ENCODE assay signal across 8 cellular contexts in the genomic region with DNA sequence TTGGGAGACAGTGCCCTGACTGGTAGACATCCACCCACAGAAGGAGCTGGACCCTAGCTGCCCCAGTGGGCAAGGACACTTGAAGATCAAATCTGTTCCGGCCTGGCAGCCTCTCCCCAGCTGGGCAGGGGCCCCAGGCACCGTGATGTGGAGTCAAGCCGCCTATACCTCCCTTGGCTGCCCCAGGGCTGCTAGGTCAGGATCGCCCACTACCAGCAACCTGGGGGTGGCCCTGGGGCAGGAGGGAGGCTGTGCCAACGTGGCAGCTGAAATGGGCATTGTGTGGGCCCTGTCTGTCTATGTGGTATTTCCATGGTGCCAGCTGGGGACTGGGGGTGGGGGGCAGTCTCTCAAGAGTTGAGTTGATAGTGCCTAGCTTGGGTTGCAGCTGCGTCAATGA. TPM values are rescaled to one million over a fixed set of nuclear protein-coding genes. Genes with fewer than 3 reads are reported as not detected.
DNase-seq lines count a peak whose midpoint lies in the region; ATAC-seq, FAIRE-seq and TF ChIP-seq lines count a peak whose summit lies in the region.

No MANE protein-coding gene starts in this region.

- H3K27me3 ChIP-seq in HUES6 (ENCODE audit: control insufficient read depth, insufficient read depth, low read length), result no peaks in the 10 kb centered on the region
- H3K27me3 ChIP-seq in astrocyte (ENCODE audit: insufficient read depth, low read length), result no peaks in the 10 kb centered on the region
- no peaks in the 10 kb centered on the region for H3K27me3 ChIP-seq in layer of hippocampus (ENCODE audit: control insufficient read depth, insufficient read depth, low read length)
- H3K27me3 ChIP-seq in stomach, result no peaks in the 10 kb centered on the region

- peak overlapping the region; percentile 64 for H2AFZ ChIP-seq in astrocyte (ENCODE audit: low read depth, low read length)

- DNase-seq in astrocyte (ENCODE audit: low read depth), result no peak
- DNase-seq in stomach, result peak; percentile 57
- DNase-seq in islet precursor cell, result no peak
- no peak for DNase-seq in NCI-H1048 (lab: John Stamatoyannopoulos, UW)
- no peak for DNase-seq in stimulated activated CD4-positive, alpha-beta T cell treated with anti-CD3 and anti-CD28 coated beads, Interleukin-2, amount 100 ng/mL, for 24 hours

- H3K9me3 ChIP-seq in HUES6 (ENCODE audit: control insufficient read depth, insufficient read depth, low read depth, low read length), result no peaks in the 10 kb centered on the region
- no peaks in the 10 kb centered on the region for H3K9me3 ChIP-seq in astrocyte (ENCODE audit: insufficient read depth, low read depth, low read length)
- H3K9me3 ChIP-seq in stomach, result no peaks in the 10 kb centered on the region

- no peak overlapping the region for H3K27ac Mint-ChIP-seq in astrocyte (ENCODE audit: unreplicated experiment)

- 8 to 18% (median 15%) methylated on average over 2 to 6 of the region's 6 CpGs for WGBS in stomach, 5 donors

- H3K4me3 ChIP-seq in HUES6 (ENCODE audit: low read depth, low read length), result peak overlapping the region; percentile 92
- H3K4me3 ChIP-seq in astrocyte (ENCODE audit: insufficient read depth, low read depth, low read length), result peak overlapping the region; percentile 79
- peak overlapping the region; percentile 71 to 99 (median 86) for H3K4me3 ChIP-seq in stomach

- peaks cover 6% of the 10 kb centered on the region for H3K36me3 Mint-ChIP-seq in astrocyte (ENCODE audit: low read depth, unreplicated experiment)

- peak overlapping the region; percentile 94 for H3K4me3 Mint-ChIP-seq in astrocyte (ENCODE audit: unreplicated experiment)

- no peak overlapping the region for H3K27ac ChIP-seq in HUES6 (ENCODE audit: low read depth, low read length)
- no peak overlapping the region for H3K27ac ChIP-seq in astrocyte (ENCODE audit: low read depth, low read length)
- H3K27ac ChIP-seq in layer of hippocampus (ENCODE audit: low read depth, low read length), result peak overlapping the region; percentile 90
- H3K27ac ChIP-seq in stomach, result peak overlapping the region; percentile 82 to 92 (median 88)

- H3K9ac ChIP-seq in HUES6 (ENCODE audit: low read length) (no peak overlapping the region), astrocyte (ENCODE audit: low read length) (peak overlapping the region; percentile 84)

- no peak for TF ChIP-seq POLR2A in stomach (IDR thresholded peaks at IDR 0.05)

- H3K36me3 ChIP-seq in HUES6 (ENCODE audit: control insufficient read depth, insufficient read depth, low read length), result 0 out of 2 replicates have a peak, but pooled peaks cover 5% of the 10 kb centered on the region
- no peaks in the 10 kb centered on the region for H3K36me3 ChIP-seq in astrocyte (ENCODE audit: insufficient read depth, low read length)
- peaks cover 13 to 43% (median 31%) of the 10 kb centered on the region in 4 donors for H3K36me3 ChIP-seq in stomach

- no peak for TF ChIP-seq EP300 in stomach (IDR thresholded peaks at IDR 0.05)

- peaks cover 13% of the 10 kb centered on the region for H4K20me1 ChIP-seq in astrocyte (ENCODE audit: insufficient read depth, low read length)

- intact Hi-C loops in stomach (cut with DNase I; ENCODE audit: low total_unique reads), result no loop called here

- ATAC-seq in GM21447 (IDR thresholded peaks at IDR 0.05; ENCODE audit: unreplicated experiment), result no peak

- peak overlapping the region; percentile 92 for H3K4me2 ChIP-seq in astrocyte (ENCODE audit: low read length)

- peaks cover 17% of the 10 kb centered on the region for H3K4me1 Mint-ChIP-seq in astrocyte (ENCODE audit: low read depth, unreplicated experiment)

- H3K4me1 ChIP-seq in HUES6 (ENCODE audit: control insufficient read depth, insufficient read depth, low read length) (peaks cover 16% of the 10 kb centered on the region), astrocyte (ENCODE audit: insufficient read depth, low read length) (peaks cover 25% of the 10 kb centered on the region), stomach (peaks cover 23 to 65% (median 45%) of the 10 kb centered on the region in 4 donors)

- no peak for FAIRE-seq in astrocyte (lab: Jason Lieb, UNC)

- no peaks in the 10 kb centered on the region for H3K9me3 Mint-ChIP-seq in astrocyte (ENCODE audit: unreplicated experiment)

- H3K27me3 Mint-ChIP-seq in astrocyte (ENCODE audit: low read depth, unreplicated experiment), result peaks cover 2% of the 10 kb centered on the region

- peaks cover 5% of the 10 kb centered on the region for H3K79me2 ChIP-seq in astrocyte (ENCODE audit: insufficient read depth, low read length)

- TF ChIP-seq CTCF in astrocyte (IDR thresholded peaks at IDR 0.05; ENCODE audit: insufficient read depth, low read depth, low read length) (no peak), stomach (IDR thresholded peaks at IDR 0.05) (no peak)

RNA-seq across cellular contexts. Expression of a gene that starts 0.9 kb away (rescaled TPM):
- total RNA-seq in astrocyte (25.8 and 26.8 TPM in 2 replicates), stomach (100 to 1,000 TPM in 1 of 5 donors, 10 to 100 TPM in 2, 1 to 10 TPM in 2; 4.6 to 255 (median 31.2) TPM)
- polyA plus RNA-seq in stomach, result 10 to 100 TPM; 13.5 to 20.6 (median 20.1) TPM

RNA-seq across cellular contexts. Expression of a gene that starts 33.9 kb away (rescaled TPM):
- total RNA-seq in astrocyte, result 9.7 and 10.8 TPM in 2 replicates
- 10 to 100 TPM in 1 of 5 donors, 1 to 10 TPM in 2, not detected in 2; 1.5 to 87.0 (median 1.9) TPM for total RNA-seq in stomach
- 1 to 10 TPM; 1.3 to 2.3 (median 1.6) TPM for polyA plus RNA-seq in stomach

RNA-seq across cellular contexts. Expression of a gene that starts 40.2 kb away (rescaled TPM):
- total RNA-seq in astrocyte (319 and 373 TPM in 2 replicates), stomach (100 to 1,000 TPM in 4 of 5 donors, 10 to 100 TPM in 1; 33.6 to 698 (median 193) TPM)
- 10 to 100 TPM in 2 of 3 donors, 1 to 10 TPM in 1; 6.9 to 37.5 (median 29.5) TPM for polyA plus RNA-seq in stomach

RNA-seq across cellular contexts. Expression of a gene that starts 54.4 kb away (rescaled TPM):
- 73.6 and 75.9 TPM in 2 replicates for total RNA-seq in astrocyte
- 10 to 100 TPM; 11.6 to 64.2 (median 22.5) TPM for total RNA-seq in stomach
- 10 to 100 TPM; 13.1 to 28.8 (median 14.2) TPM for polyA plus RNA-seq in stomach

Comparison
In these comparisons a context has a peak if more than half of its experiments do, and no peak if none do; other contexts are left out.
1. H3K27ac ChIP-seq: peak in layer of hippocampus (single experiment) and stomach (5 of 5); none in HUES6 (single experiment) and astrocyte (single experiment).
2. Peak in every context shown above with its lines, with median percentiles within 50 percentile points of each other: H3K4me3 ChIP-seq.